Comparison of ENCODE assay signal across 13 cellular contexts in genomic region chr13:110538632-110539031, GRCh38. TPM values are rescaled to one million over a fixed set of nuclear protein-coding genes. Genes with fewer than 3 reads are reported as not detected.
A peak's percentile ranks its signal among the peaks of the same experiment; 100 is the strongest.
DNase-seq lines count a peak whose midpoint lies in the region; ATAC-seq and TF ChIP-seq lines count a peak whose summit lies in the region.
"Had no signal": no experiment of that assay in that cellular context is flagged by ENCODE, and none has a peak within 500 bp of the region (broad histone marks: within the 10 kb centered on the region; RNA-seq: fewer than 3 reads in every experiment).

No MANE protein-coding gene starts in this region.

- peaks cover 3% of the 10 kb centered on the region for H3K79me2 ChIP-seq in mesendoderm (ENCODE audit: control insufficient read depth, insufficient read depth, low read length)

- H4K8ac ChIP-seq in mesendoderm (ENCODE audit: low read depth, low read length): no peak overlapping the region

- no peaks in the 10 kb centered on the region for H3K9me3 Mint-ChIP-seq in WTC11
- H3K9me3 Mint-ChIP-seq: activated CD4-positive, alpha-beta T cell treated with anti-CD3 and anti-CD28 coated beads, Interleukin-2, amount 10 ng/mL, durations not matched to agents 7 days and 5 days; naive B cell had no signal

- peak overlapping the region; percentile 50 for H3K56ac ChIP-seq in mesendoderm (ENCODE audit: low read length)

- H3K4me2 ChIP-seq in mesendoderm (ENCODE audit: low read length): no peak overlapping the region

- DNase-seq in DMS153 treated with DMSO at 0.1 percent for 48 hours (lab: John Stamatoyannopoulos, UW; ENCODE audit: unreplicated experiment): peak; percentile 69
- no peak for DNase-seq in WTC11 (ENCODE audit: low spot score)
- DNase-seq in mesendoderm: no peak
- no peak for DNase-seq in NCI-H446 (lab: John Stamatoyannopoulos, UW)
- no peak for DNase-seq in activated CD8-positive, alpha-beta memory T cell treated with anti-CD3 and anti-CD28 coated beads, Interleukin-2, amount 50 U/mL, for 48 hours
- DNase-seq in GDM1 (lab: John Stamatoyannopoulos, UW): no peak
- DNase-seq: activated CD4-positive, alpha-beta T cell treated with anti-CD3 and anti-CD28 coated beads, Interleukin-2, amount 10 ng/mL, durations not matched to agents 7 days and 5 days; MG63; naive B cell; OCI-M1 had no signal

- ATAC-seq in GM21723 (IDR thresholded peaks at IDR 0.05; ENCODE audit: unreplicated experiment): peak; percentile 47
- 0 out of 2 replicates have a peak, but pooled peaks have one; percentile 40 for ATAC-seq in WTC11
- ATAC-seq in GM21526 (IDR thresholded peaks at IDR 0.05; ENCODE audit: low FRiP score, unreplicated experiment): no peak

- H3K23ac ChIP-seq in mesendoderm (ENCODE audit: low read length): no peak overlapping the region

- H3K4me3 ChIP-seq in mesendoderm (ENCODE audit: low read length): no peak overlapping the region
- H3K4me3 ChIP-seq: MG63 had no signal

- no peak overlapping the region for H4K5ac ChIP-seq in mesendoderm (ENCODE audit: low read length)

- no peak overlapping the region for H2BK5ac ChIP-seq in mesendoderm (ENCODE audit: low read length)

- H3K27me3 ChIP-seq in mesendoderm (ENCODE audit: insufficient read depth, low read length, poor library complexity): no peaks in the 10 kb centered on the region
- H3K27me3 ChIP-seq: MG63 had no signal

- H2BK120ac ChIP-seq in mesendoderm (ENCODE audit: low read depth, low read length): no peak overlapping the region

- no peak overlapping the region for H3K18ac ChIP-seq in mesendoderm (ENCODE audit: low read length)

- H3K4me1 ChIP-seq in mesendoderm (ENCODE audit: control insufficient read depth, low read depth, low read length): peaks cover 10% of the 10 kb centered on the region

- H3K9ac ChIP-seq in mesendoderm (ENCODE audit: low read length): peak overlapping the region; percentile 22

- H2BK15ac ChIP-seq in mesendoderm (replicated peaks; ENCODE audit: low read depth): no peak overlapping the region

- H3K27ac Mint-ChIP-seq in WTC11: peak overlapping the region; percentile 68; the same call in 1 of the 2 replicates
- H3K27ac Mint-ChIP-seq: activated CD4-positive, alpha-beta T cell treated with anti-CD3 and anti-CD28 coated beads, Interleukin-2, amount 10 ng/mL, durations not matched to agents 7 days and 5 days had no signal

- CTCF ChIA-PET in WTC11 (lab: Charles Lee): interaction anchor here (0.7 to 1.8 kb wide), 4 partner anchors 10 to 280 kb away, joined by 3 to 5 read pairs (median 4); no protein-coding TSS in a partner anchor

- WGBS in mesendoderm (ENCODE audit: extremely low coverage, insufficient coverage, low lambda C conversion rate): no CpG with 5 or more reads among the region's 5 CpGs

- H3K4me1 Mint-ChIP-seq in WTC11: peaks cover 11% of the 10 kb centered on the region

- no peaks in the 10 kb centered on the region; the same call in none of the 2 replicates for H3K36me3 Mint-ChIP-seq in WTC11
- H3K36me3 Mint-ChIP-seq: naive B cell had no signal

- no peaks in the 10 kb centered on the region for H3K27me3 Mint-ChIP-seq in WTC11 (ENCODE audit: low read depth)
- H3K27me3 Mint-ChIP-seq: activated CD4-positive, alpha-beta T cell treated with anti-CD3 and anti-CD28 coated beads, Interleukin-2, amount 10 ng/mL, durations not matched to agents 7 days and 5 days; naive B cell had no signal

- no peaks in the 10 kb centered on the region for H3K36me3 ChIP-seq in mesendoderm (ENCODE audit: control insufficient read depth, insufficient read depth, low read length)
- H3K36me3 ChIP-seq: MG63 had no signal

- H3K4me3 Mint-ChIP-seq in WTC11: no peak overlapping the region
- H3K4me3 Mint-ChIP-seq: activated CD4-positive, alpha-beta T cell treated with anti-CD3 and anti-CD28 coated beads, Interleukin-2, amount 10 ng/mL, durations not matched to agents 7 days and 5 days had no signal

- no peak overlapping the region for H3K27ac ChIP-seq in mesendoderm (ENCODE audit: low read depth, low read length)
- H3K27ac ChIP-seq: C4-2B had no signal

- POLR2A ChIA-PET in WTC11 (lab: Charles Lee): interaction anchor here (0.6 to 0.7 kb wide), 2 partner anchors 376 to 385 kb away, joined by 5 to 6 read pairs; no protein-coding TSS in a partner anchor

- TF ChIP-seq CTCF in WTC11 (IDR thresholded peaks at IDR 0.05): no peak

- H3K79me1 ChIP-seq in mesendoderm (ENCODE audit: low read length): peaks cover 12% of the 10 kb centered on the region

- H2AK5ac ChIP-seq in mesendoderm (ENCODE audit: low read length): no peak overlapping the region

- H3K4ac ChIP-seq in mesendoderm (ENCODE audit: low read depth, low read length): no peak overlapping the region

TF ChIP-seq in WTC11, 78 proteins besides CTCF, POLR2A, EP300 and RAD21 (continues in another document):
- TF ChIP-seq ZBTB43 (CRISPR knock-in tag; IDR thresholded peaks at IDR 0.05): no peak
- no peak for TF ChIP-seq PREB (CRISPR knock-in tag; IDR thresholded peaks at IDR 0.05; ENCODE audit: borderline replicate concordance)
- TF ChIP-seq E2F1 (CRISPR knock-in tag; IDR thresholded peaks at IDR 0.05): no peak
- TF ChIP-seq CDX4 (CRISPR knock-in tag; IDR thresholded peaks at IDR 0.05; ENCODE audit: borderline replicate concordance): no peak
- no peak for TF ChIP-seq HMGXB4 (CRISPR knock-in tag; IDR thresholded peaks at IDR 0.05)
- TF ChIP-seq ZNF121 (CRISPR knock-in tag; IDR thresholded peaks at IDR 0.05): no peak
- no peak for TF ChIP-seq FOXJ3 (CRISPR knock-in tag; IDR thresholded peaks at IDR 0.05; ENCODE audit: borderline replicate concordance)
- no peak for TF ChIP-seq HMGA2 (CRISPR knock-in tag; IDR thresholded peaks at IDR 0.05)
- no peak for TF ChIP-seq CBFB (CRISPR knock-in tag; IDR thresholded peaks at IDR 0.05; ENCODE audit: low read depth)
- TF ChIP-seq ZNF396 (CRISPR knock-in tag; IDR thresholded peaks at IDR 0.05; ENCODE audit: borderline replicate concordance): no peak
- no peak for TF ChIP-seq ZNF138 (CRISPR knock-in tag; conservative IDR thresholded peaks at IDR 0.05)
- no peak for TF ChIP-seq NR1H2 (CRISPR knock-in tag; IDR thresholded peaks at IDR 0.05)
- no peak for TF ChIP-seq ATF3 (CRISPR knock-in tag; conservative IDR thresholded peaks at IDR 0.05)
- TF ChIP-seq ZNF263 (CRISPR knock-in tag; IDR thresholded peaks at IDR 0.05; ENCODE audit: low read depth): no peak

RNA-seq across cellular contexts. Expression of gene RAB20, which starts 22.9 kb away (rescaled TPM):
- 14.3 to 19.0 TPM (median 18.6 TPM) in 3 replicates for total RNA-seq in WTC11 (2021)
- polyA plus RNA-seq in mesendoderm (2013, experiment 1 of 2): 30.9 TPM
- polyA plus RNA-seq in mesendoderm (2013, experiment 2 of 2): 30.6 TPM
